Comparison of ENCODE assay signal across 8 cellular contexts in genomic region chr1:183227963-183228649, GRCh38. TPM values are rescaled to one million over a fixed set of nuclear protein-coding genes. Genes with fewer than 3 reads are reported as not detected.
DNase-seq lines count a peak whose midpoint lies in the region; ATAC-seq and TF ChIP-seq lines count a peak whose summit lies in the region.

No MANE protein-coding gene starts in this region.

- H3K36me3 ChIP-seq in Caco-2 (ENCODE audit: control insufficient read depth, insufficient read depth, low read length): peaks cover 2% of the 10 kb centered on the region; the same call in 1 of the 2 replicates

- ATAC-seq in GM18909 (IDR thresholded peaks at IDR 0.05; ENCODE audit: poor library complexity, unreplicated experiment): peak; percentile 61

- no peak overlapping the region for H3K4me3 ChIP-seq in Caco-2 (ENCODE audit: low read depth, low read length)

- TF ChIP-seq CTCF in Caco-2 (IDR thresholded peaks at IDR 0.05; ENCODE audit: insufficient read depth in 1 of 2, low read depth in 1 of 2, low read length in 1 of 2, severe bottlenecking in 1 of 2, unreplicated experiment in 1 of 2) (peak; percentile 61 to 68), osteocyte (IDR thresholded peaks at IDR 0.05) (peak; percentile 68)

- H3K27me3 Mint-ChIP-seq in Caco-2 (ENCODE audit: insufficient read depth, unreplicated experiment) (no peaks in the 10 kb centered on the region), osteocyte (ENCODE audit: unreplicated experiment) (no peaks in the 10 kb centered on the region)
- peaks cover 11% of the 10 kb centered on the region for H3K27me3 Mint-ChIP-seq in activated CD4-positive, alpha-beta memory T cell treated with anti-CD3 and anti-CD28 coated beads, Interleukin-2, amount 10 ng/mL, durations not matched to agents 7 days and 5 days

- H3K4me3 Mint-ChIP-seq in Caco-2 (ENCODE audit: unreplicated experiment): no peak overlapping the region
- H3K4me3 Mint-ChIP-seq in activated CD4-positive, alpha-beta memory T cell treated with anti-CD3 and anti-CD28 coated beads, Interleukin-2, amount 10 ng/mL, durations not matched to agents 7 days and 5 days: no peak overlapping the region
- no peak overlapping the region for H3K4me3 Mint-ChIP-seq in osteocyte (ENCODE audit: unreplicated experiment)

- CTCF ChIA-PET in Caco-2 (lab: Charles Lee): interaction anchor here (0.7 to 2.3 kb wide), 8 partner anchors 10 to 266 kb away, joined by 3 to 19 read pairs (median 4); no protein-coding TSS in a partner anchor
- CTCF ChIA-PET in activated CD4-positive, alpha-beta memory T cell treated with anti-CD3 and anti-CD28 coated beads, Interleukin-2, amount 10 ng/mL, durations not matched to agents 7 days and 5 days (lab: Charles Lee): interaction anchor here (0.6 to 2.0 kb wide), 6 partner anchors 19 to 265 kb away, joined by 3 to 9 read pairs (median 4); no protein-coding TSS in a partner anchor

- H3K4me1 Mint-ChIP-seq in Caco-2 (ENCODE audit: low read depth, unreplicated experiment) (peaks cover 25% of the 10 kb centered on the region), osteocyte (ENCODE audit: unreplicated experiment) (peaks cover 18% of the 10 kb centered on the region)
- peaks cover 15% of the 10 kb centered on the region for H3K4me1 Mint-ChIP-seq in activated CD4-positive, alpha-beta memory T cell treated with anti-CD3 and anti-CD28 coated beads, Interleukin-2, amount 10 ng/mL, durations not matched to agents 7 days and 5 days

- TSS peak; percentile 75 for BruUV-seq in Caco-2 (replicated peaks; lab: Mats Ljungman, UMichigan)

- peaks cover 29% of the 10 kb centered on the region for H3K36me3 Mint-ChIP-seq in Caco-2 (ENCODE audit: insufficient read depth, unreplicated experiment)
- H3K36me3 Mint-ChIP-seq in activated CD4-positive, alpha-beta memory T cell treated with anti-CD3 and anti-CD28 coated beads, Interleukin-2, amount 10 ng/mL, durations not matched to agents 7 days and 5 days (ENCODE audit: low read depth): no peaks in the 10 kb centered on the region
- no peaks in the 10 kb centered on the region for H3K36me3 Mint-ChIP-seq in osteocyte (ENCODE audit: unreplicated experiment)

- no peaks in the 10 kb centered on the region for H3K9me3 ChIP-seq in Caco-2

- DNase-seq in Caco-2 (peak; percentile 68 to 71), LoVo (ENCODE audit: low spot score) (peak; percentile 16), fibroblast of peridontal ligament (ENCODE audit: extremely low read depth) (peak; percentile 49), osteocyte (ENCODE audit: extremely low spot score, unreplicated experiment) (no peak), hippocampal formation (lab: John Stamatoyannopoulos, UW) (no peak), ureter (ENCODE audit: low spot score) (no peak)
- DNase-seq in activated CD4-positive, alpha-beta memory T cell treated with anti-CD3 and anti-CD28 coated beads, Interleukin-2, amount 10 ng/mL, durations not matched to agents 7 days and 5 days: peak; percentile 36

- intact Hi-C loops in Caco-2 (cut with micrococcal nuclease; ENCODE audit: unreplicated experiment): loop anchor here (1.0 to 2.0 kb wide), 8 partner anchors 33 to 259 kb away; partner anchors contain the start of genes LAMC1 and LAMC2

- no peaks in the 10 kb centered on the region for H3K27me3 ChIP-seq in Caco-2 (replicated peaks; ENCODE audit: control insufficient read depth, insufficient read depth, low read length)

- peaks cover 51% of the 10 kb centered on the region for H3K4me1 ChIP-seq in Caco-2

- peak overlapping the region; percentile 49 for H3K27ac Mint-ChIP-seq in Caco-2 (ENCODE audit: unreplicated experiment)
- H3K27ac Mint-ChIP-seq in activated CD4-positive, alpha-beta memory T cell treated with anti-CD3 and anti-CD28 coated beads, Interleukin-2, amount 10 ng/mL, durations not matched to agents 7 days and 5 days: no peak overlapping the region
- no peak overlapping the region for H3K27ac Mint-ChIP-seq in osteocyte (ENCODE audit: unreplicated experiment)

- H3K9me3 Mint-ChIP-seq in Caco-2 (ENCODE audit: unreplicated experiment) (no peaks in the 10 kb centered on the region), osteocyte (ENCODE audit: unreplicated experiment) (no peaks in the 10 kb centered on the region)
- H3K9me3 Mint-ChIP-seq in activated CD4-positive, alpha-beta memory T cell treated with anti-CD3 and anti-CD28 coated beads, Interleukin-2, amount 10 ng/mL, durations not matched to agents 7 days and 5 days: no peaks in the 10 kb centered on the region

- POLR2A ChIA-PET in Caco-2 (lab: Charles Lee): interaction anchor here (0.9 kb wide), 1 partner anchor 265 kb away, joined by 3 read pairs; no protein-coding TSS in a partner anchor
- POLR2A ChIA-PET in activated CD4-positive, alpha-beta memory T cell treated with anti-CD3 and anti-CD28 coated beads, Interleukin-2, amount 10 ng/mL, durations not matched to agents 7 days and 5 days (lab: Charles Lee): no interaction called here

RNA-seq across cellular contexts. Expression of gene LAMC2, which starts 42.0 kb away (rescaled TPM):
- total RNA-seq in Caco-2 (2022) (34.9 and 51.0 TPM in 2 replicates), osteocyte (3.5 and 3.6 TPM in 2 replicates), ureter (14.5 TPM)
- total RNA-seq in activated CD4-positive, alpha-beta memory T cell treated with anti-CD3 and anti-CD28 coated beads, Interleukin-2, amount 10 ng/mL, durations not matched to agents 7 days and 5 days: not detected

Comparison
In these comparisons a context has a peak if more than half of its experiments do, and no peak if none do; other contexts are left out.
1. DNase-seq: peak in Caco-2 (2 of 2), LoVo (single experiment), activated CD4-positive, alpha-beta memory T cell treated with anti-CD3 and anti-CD28 coated beads, Interleukin-2, amount 10 ng/mL, durations not matched to agents 7 days and 5 days (single experiment) and fibroblast of peridontal ligament (single experiment); none in osteocyte (single experiment), hippocampal formation (0 of 2) and ureter (single experiment).